ENCODE assay signal across 5 cellular contexts in the genomic region with DNA sequence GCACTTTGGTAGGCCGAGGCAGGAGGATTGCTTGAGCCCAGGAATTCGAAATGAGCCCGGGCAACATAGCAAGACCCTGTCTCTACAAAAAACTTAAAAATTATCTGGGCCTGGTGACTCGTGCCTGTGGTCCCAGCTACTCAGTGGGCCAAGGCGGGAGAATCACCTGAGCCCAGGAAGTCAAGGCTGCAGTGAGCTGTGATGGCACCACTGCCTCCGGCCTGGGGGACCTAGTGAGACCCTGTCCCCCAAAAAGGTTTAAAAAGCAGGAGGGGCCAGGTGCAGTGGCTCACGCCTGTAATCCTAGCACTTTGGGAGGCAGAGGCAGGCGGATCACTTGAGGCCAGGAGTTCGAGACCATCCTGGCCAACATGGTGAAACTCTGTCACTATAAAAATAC. TPM values are rescaled to one million over a fixed set of nuclear protein-coding genes. Genes with fewer than 3 reads are reported as not detected.
"Had no signal": no experiment of that assay in that cellular context is flagged by ENCODE, and none has a peak within 500 bp of the region (broad histone marks: within the 10 kb centered on the region; RNA-seq: fewer than 3 reads in every experiment).

No MANE protein-coding gene starts in this region.

RNA-seq across cellular contexts. Expression of gene CHST8, which starts 41.6 kb away (rescaled TPM):
- total RNA-seq: LHCN-M2, MCF 10A, OCI-LY7, PC-9, RPMI7951 had no signal
